In the genomic region with DNA sequence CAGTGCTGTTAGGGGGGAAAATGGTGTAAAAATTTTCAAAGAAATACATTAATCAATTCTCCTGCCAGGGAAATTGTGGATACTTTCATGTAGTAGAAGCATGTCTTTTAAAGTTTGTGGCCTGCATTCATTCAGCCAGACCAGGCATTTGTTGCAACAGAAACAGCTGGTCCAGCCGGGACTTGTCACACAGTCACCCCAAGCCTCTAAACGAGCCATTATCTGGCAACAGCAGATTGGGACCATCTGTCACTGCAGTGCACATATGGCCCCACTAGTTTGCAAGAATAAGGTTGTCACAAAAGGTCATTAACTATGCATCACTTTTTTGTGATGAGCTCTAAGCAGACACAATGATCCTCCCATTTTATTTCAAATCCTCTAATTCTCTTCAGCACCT, we compare ENCODE assay signal across 1 cellular context.
TF ChIP-seq lines count a peak whose summit lies in the region.

No MANE protein-coding gene starts in this region.

TF ChIP-seq in K562, 482 proteins besides CTCF, POLR2A, EP300 and RAD21 (continued from another document and continues in another):
- TF ChIP-seq, protein P1, sequence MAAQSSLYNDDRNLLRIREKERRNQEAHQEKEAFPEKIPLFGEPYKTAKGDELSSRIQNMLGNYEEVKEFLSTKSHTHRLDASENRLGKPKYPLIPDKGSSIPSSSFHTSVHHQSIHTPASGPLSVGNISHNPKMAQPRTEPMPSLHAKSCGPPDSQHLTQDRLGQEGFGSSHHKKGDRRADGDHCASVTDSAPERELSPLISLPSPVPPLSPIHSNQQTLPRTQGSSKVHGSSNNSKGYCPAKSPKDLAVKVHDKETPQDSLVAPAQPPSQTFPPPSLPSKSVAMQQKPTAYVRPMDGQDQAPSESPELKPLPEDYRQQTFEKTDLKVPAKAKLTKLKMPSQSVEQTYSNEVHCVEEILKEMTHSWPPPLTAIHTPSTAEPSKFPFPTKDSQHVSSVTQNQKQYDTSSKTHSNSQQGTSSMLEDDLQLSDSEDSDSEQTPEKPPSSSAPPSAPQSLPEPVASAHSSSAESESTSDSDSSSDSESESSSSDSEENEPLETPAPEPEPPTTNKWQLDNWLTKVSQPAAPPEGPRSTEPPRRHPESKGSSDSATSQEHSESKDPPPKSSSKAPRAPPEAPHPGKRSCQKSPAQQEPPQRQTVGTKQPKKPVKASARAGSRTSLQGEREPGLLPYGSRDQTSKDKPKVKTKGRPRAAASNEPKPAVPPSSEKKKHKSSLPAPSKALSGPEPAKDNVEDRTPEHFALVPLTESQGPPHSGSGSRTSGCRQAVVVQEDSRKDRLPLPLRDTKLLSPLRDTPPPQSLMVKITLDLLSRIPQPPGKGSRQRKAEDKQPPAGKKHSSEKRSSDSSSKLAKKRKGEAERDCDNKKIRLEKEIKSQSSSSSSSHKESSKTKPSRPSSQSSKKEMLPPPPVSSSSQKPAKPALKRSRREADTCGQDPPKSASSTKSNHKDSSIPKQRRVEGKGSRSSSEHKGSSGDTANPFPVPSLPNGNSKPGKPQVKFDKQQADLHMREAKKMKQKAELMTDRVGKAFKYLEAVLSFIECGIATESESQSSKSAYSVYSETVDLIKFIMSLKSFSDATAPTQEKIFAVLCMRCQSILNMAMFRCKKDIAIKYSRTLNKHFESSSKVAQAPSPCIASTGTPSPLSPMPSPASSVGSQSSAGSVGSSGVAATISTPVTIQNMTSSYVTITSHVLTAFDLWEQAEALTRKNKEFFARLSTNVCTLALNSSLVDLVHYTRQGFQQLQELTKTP (IDR thresholded peaks at IDR 0.05; ENCODE audit: low read depth in 1 of 2, partially characterized antibody in 2 of 2), result no peak
- TF ChIP-seq EWSR1 (IDR thresholded peaks at IDR 0.05; ENCODE audit: borderline replicate concordance, low read depth, partially characterized antibody) (no peak), PPARD (CRISPR knock-in tag; IDR thresholded peaks at IDR 0.05) (no peak), BMI1 (IDR thresholded peaks at IDR 0.05; ENCODE audit: low read length) (no peak), TOE1 (IDR thresholded peaks at IDR 0.05; ENCODE audit: borderline replicate concordance) (no peak), TOE1 (CRISPR knock-in tag; IDR thresholded peaks at IDR 0.05; ENCODE audit: borderline replicate concordance, low read depth) (no peak), ZNF24 (IDR thresholded peaks at IDR 0.05) (0 out of 2 replicates have a peak, but pooled peaks have one; percentile 30), ARID1B (IDR thresholded peaks at IDR 0.05) (peak; percentile 80), ZNF23 (CRISPR knock-in tag; IDR thresholded peaks at IDR 0.05) (no peak), ATF7 (IDR thresholded peaks at IDR 0.05) (no peak), CEBPG (CRISPR knock-in tag; IDR thresholded peaks at IDR 0.05) (no peak), CEBPG (tag; conservative IDR thresholded peaks at IDR 0.05 in 1 of 2, IDR thresholded peaks at IDR 0.05 in 1 of 2) (peak in 1 of 2 experiments; percentile 30; a peak in 1 of 4 replicates), MEIS2 (IDR thresholded peaks at IDR 0.05; ENCODE audit: partially characterized antibody) (peak; percentile 81), ZC3H4 (CRISPR knock-in tag; IDR thresholded peaks at IDR 0.05; ENCODE audit: borderline replicate concordance) (no peak), KAT2B (IDR thresholded peaks at IDR 0.05; ENCODE audit: low read depth, low read length) (no peak), ZNF140 (CRISPR knock-in tag; IDR thresholded peaks at IDR 0.05) (no peak), ZNF311 (CRISPR knock-in tag; IDR thresholded peaks at IDR 0.05) (no peak), GTF2F1 (IDR thresholded peaks at IDR 0.05; ENCODE audit: low read depth, low read length) (no peak), CEBPB (tag; IDR thresholded peaks at IDR 0.05) (peak; percentile 53; the same call in 1 of the 2 replicates), FOXK1 (CRISPR knock-in tag; IDR thresholded peaks at IDR 0.05; ENCODE audit: borderline replicate concordance) (no peak), DDX20 (tag; IDR thresholded peaks at IDR 0.05; ENCODE audit: low read depth) (no peak), CBX2 (IDR thresholded peaks at IDR 0.05; ENCODE audit: insufficient read depth, low read length, poor library complexity, severe bottlenecking) (no peak), POU5F1 (IDR thresholded peaks at IDR 0.05; ENCODE audit: borderline replicate concordance, low read depth, low read length, partially characterized antibody) (no peak), TBP (optimal IDR thresholded peaks at IDR 0.05; ENCODE audit: low read depth, low read length) (no peak), ZNF644 (tag; IDR thresholded peaks at IDR 0.05; ENCODE audit: low read depth) (no peak), MTA1 (IDR thresholded peaks at IDR 0.05; ENCODE audit: borderline replicate concordance) (no peak), RCOR1 (IDR thresholded peaks at IDR 0.05; ENCODE audit: borderline replicate concordance in 1 of 2, low read depth in 2 of 2, low read length in 2 of 2) (no peak), DMBX1 (CRISPR knock-in tag; IDR thresholded peaks at IDR 0.05; ENCODE audit: borderline replicate concordance) (peak; percentile 74; the same call in 1 of the 2 replicates), MTA2 (IDR thresholded peaks at IDR 0.05; ENCODE audit: low read depth) (peak; percentile 80), LEF1 (IDR thresholded peaks at IDR 0.05) (no peak), HOXB6 (CRISPR knock-in tag; IDR thresholded peaks at IDR 0.05; ENCODE audit: borderline replicate concordance) (no peak), ZNF324 (CRISPR knock-in tag; IDR thresholded peaks at IDR 0.05) (no peak), SMARCA5 (IDR thresholded peaks at IDR 0.05) (no peak), BHLHE40 (IDR thresholded peaks at IDR 0.05; ENCODE audit: low read length) (no peak), ZFPM2 (CRISPR knock-in tag; IDR thresholded peaks at IDR 0.05) (no peak), SMARCC2 (IDR thresholded peaks at IDR 0.05; ENCODE audit: low read depth) (no peak)
- TF ChIP-seq, protein P2, sequence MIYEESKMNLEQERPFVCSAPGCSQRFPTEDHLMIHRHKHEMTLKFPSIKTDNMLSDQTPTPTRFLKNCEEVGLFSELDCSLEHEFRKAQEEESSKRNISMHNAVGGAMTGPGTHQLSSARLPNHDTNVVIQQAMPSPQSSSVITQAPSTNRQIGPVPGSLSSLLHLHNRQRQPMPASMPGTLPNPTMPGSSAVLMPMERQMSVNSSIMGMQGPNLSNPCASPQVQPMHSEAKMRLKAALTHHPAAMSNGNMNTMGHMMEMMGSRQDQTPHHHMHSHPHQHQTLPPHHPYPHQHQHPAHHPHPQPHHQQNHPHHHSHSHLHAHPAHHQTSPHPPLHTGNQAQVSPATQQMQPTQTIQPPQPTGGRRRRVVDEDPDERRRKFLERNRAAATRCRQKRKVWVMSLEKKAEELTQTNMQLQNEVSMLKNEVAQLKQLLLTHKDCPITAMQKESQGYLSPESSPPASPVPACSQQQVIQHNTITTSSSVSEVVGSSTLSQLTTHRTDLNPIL (CRISPR knock-in tag; IDR thresholded peaks at IDR 0.05), result no peak
- TF ChIP-seq, protein P3, sequence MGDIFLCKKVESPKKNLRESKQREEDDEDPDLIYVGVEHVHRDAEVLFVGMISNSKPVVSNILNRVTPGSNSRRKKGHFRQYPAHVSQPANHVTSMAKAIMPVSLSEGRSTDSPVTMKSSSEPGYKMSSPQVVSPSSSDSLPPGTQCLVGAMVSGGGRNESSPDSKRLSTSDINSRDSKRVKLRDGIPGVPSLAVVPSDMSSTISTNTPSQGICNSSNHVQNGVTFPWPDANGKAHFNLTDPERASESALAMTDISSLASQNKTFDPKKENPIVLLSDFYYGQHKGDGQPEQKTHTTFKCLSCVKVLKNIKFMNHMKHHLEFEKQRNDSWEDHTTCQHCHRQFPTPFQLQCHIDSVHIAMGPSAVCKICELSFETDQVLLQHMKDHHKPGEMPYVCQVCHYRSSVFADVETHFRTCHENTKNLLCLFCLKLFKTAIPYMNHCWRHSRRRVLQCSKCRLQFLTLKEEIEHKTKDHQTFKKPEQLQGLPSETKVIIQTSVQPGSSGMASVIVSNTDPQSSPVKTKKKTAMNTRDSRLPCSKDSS (IDR thresholded peaks at IDR 0.05; ENCODE audit: low read depth, partially characterized antibody), result no peak
- TF ChIP-seq, protein P4, sequence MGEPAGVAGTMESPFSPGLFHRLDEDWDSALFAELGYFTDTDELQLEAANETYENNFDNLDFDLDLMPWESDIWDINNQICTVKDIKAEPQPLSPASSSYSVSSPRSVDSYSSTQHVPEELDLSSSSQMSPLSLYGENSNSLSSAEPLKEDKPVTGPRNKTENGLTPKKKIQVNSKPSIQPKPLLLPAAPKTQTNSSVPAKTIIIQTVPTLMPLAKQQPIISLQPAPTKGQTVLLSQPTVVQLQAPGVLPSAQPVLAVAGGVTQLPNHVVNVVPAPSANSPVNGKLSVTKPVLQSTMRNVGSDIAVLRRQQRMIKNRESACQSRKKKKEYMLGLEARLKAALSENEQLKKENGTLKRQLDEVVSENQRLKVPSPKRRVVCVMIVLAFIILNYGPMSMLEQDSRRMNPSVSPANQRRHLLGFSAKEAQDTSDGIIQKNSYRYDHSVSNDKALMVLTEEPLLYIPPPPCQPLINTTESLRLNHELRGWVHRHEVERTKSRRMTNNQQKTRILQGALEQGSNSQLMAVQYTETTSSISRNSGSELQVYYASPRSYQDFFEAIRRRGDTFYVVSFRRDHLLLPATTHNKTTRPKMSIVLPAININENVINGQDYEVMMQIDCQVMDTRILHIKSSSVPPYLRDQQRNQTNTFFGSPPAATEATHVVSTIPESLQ (CRISPR knock-in tag; IDR thresholded peaks at IDR 0.05), result no peak
- TF ChIP-seq, protein P5, sequence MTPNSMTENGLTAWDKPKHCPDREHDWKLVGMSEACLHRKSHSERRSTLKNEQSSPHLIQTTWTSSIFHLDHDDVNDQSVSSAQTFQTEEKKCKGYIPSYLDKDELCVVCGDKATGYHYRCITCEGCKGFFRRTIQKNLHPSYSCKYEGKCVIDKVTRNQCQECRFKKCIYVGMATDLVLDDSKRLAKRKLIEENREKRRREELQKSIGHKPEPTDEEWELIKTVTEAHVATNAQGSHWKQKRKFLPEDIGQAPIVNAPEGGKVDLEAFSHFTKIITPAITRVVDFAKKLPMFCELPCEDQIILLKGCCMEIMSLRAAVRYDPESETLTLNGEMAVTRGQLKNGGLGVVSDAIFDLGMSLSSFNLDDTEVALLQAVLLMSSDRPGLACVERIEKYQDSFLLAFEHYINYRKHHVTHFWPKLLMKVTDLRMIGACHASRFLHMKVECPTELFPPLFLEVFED (CRISPR knock-in tag; conservative IDR thresholded peaks at IDR 0.05), result no peak
- TF ChIP-seq, protein P6, sequence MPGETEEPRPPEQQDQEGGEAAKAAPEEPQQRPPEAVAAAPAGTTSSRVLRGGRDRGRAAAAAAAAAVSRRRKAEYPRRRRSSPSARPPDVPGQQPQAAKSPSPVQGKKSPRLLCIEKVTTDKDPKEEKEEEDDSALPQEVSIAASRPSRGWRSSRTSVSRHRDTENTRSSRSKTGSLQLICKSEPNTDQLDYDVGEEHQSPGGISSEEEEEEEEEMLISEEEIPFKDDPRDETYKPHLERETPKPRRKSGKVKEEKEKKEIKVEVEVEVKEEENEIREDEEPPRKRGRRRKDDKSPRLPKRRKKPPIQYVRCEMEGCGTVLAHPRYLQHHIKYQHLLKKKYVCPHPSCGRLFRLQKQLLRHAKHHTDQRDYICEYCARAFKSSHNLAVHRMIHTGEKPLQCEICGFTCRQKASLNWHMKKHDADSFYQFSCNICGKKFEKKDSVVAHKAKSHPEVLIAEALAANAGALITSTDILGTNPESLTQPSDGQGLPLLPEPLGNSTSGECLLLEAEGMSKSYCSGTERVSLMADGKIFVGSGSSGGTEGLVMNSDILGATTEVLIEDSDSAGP (CRISPR knock-in tag; IDR thresholded peaks at IDR 0.05), result no peak
- TF ChIP-seq, protein P7, sequence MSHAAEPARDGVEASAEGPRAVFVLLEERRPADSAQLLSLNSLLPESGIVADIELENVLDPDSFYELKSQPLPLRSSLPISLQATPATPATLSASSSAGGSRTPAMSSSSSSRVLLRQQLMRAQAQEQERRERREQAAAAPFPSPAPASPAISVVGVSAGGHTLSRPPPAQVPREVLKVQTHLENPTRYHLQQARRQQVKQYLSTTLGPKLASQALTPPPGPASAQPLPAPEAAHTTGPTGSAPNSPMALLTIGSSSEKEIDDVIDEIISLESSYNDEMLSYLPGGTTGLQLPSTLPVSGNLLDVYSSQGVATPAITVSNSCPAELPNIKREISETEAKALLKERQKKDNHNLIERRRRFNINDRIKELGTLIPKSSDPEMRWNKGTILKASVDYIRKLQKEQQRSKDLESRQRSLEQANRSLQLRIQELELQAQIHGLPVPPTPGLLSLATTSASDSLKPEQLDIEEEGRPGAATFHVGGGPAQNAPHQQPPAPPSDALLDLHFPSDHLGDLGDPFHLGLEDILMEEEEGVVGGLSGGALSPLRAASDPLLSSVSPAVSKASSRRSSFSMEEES (CRISPR knock-in tag; IDR thresholded peaks at IDR 0.05), result no peak
- TF ChIP-seq, protein P8, sequence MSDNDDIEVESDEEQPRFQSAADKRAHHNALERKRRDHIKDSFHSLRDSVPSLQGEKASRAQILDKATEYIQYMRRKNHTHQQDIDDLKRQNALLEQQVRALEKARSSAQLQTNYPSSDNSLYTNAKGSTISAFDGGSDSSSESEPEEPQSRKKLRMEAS (CRISPR knock-in tag; IDR thresholded peaks at IDR 0.05), result no peak
- TF ChIP-seq, protein P9, sequence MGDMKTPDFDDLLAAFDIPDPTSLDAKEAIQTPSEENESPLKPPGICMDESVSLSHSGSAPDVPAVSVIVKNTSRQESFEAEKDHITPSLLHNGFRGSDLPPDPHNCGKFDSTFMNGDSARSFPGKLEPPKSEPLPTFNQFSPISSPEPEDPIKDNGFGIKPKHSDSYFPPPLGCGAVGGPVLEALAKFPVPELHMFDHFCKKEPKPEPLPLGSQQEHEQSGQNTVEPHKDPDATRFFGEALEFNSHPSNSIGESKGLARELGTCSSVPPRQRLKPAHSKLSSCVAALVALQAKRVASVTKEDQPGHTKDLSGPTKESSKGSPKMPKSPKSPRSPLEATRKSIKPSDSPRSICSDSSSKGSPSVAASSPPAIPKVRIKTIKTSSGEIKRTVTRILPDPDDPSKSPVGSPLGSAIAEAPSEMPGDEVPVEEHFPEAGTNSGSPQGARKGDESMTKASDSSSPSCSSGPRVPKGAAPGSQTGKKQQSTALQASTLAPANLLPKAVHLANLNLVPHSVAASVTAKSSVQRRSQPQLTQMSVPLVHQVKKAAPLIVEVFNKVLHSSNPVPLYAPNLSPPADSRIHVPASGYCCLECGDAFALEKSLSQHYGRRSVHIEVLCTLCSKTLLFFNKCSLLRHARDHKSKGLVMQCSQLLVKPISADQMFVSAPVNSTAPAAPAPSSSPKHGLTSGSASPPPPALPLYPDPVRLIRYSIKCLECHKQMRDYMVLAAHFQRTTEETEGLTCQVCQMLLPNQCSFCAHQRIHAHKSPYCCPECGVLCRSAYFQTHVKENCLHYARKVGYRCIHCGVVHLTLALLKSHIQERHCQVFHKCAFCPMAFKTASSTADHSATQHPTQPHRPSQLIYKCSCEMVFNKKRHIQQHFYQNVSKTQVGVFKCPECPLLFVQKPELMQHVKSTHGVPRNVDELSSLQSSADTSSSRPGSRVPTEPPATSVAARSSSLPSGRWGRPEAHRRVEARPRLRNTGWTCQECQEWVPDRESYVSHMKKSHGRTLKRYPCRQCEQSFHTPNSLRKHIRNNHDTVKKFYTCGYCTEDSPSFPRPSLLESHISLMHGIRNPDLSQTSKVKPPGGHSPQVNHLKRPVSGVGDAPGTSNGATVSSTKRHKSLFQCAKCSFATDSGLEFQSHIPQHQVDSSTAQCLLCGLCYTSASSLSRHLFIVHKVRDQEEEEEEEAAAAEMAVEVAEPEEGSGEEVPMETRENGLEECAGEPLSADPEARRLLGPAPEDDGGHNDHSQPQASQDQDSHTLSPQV (IDR thresholded peaks at IDR 0.05), result no peak
